8 cellular contexts compared by ENCODE assay signal in the genomic region with DNA sequence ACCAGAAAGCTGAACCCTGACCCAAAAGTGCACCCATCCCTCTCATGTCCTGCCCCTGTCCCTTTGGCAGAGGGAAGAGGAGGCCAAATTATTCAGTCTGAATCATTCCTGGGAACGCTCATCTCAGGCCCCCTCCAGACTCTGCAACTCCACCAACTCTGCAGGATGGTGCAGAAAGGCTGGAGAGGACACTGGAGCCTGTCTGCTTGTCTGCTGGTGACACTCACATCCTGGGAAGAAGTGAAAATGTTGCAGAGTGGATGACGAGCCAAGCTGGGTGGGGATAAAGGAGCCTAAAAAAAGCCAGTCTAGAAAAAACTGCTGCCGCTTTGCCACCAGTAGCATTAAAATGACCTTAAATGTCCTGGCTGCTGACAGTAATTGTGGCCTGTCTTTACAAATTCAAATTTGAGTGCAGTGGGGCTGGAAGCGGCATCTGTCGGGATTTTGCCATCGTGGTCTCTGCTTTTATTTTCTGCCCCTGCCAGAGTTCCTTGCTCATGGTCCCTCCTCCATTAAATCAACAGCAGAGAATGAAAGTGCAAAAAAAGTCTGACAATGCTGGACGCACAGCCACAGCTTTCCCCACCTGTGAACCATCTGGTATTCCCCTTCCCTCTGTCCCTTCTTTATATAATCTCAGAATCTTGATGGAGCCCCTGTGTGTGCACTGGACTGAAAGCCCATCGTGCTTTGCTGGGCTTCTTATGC.
DNase-seq lines count a peak whose midpoint lies in the region; ATAC-seq lines count a peak whose summit lies in the region.

No MANE protein-coding gene starts in this region.

- H3K27me3 Mint-ChIP-seq in activated naive CD8-positive, alpha-beta T cell, result no peaks in the 10 kb centered on the region

- DNase-seq in NCI-H82 (lab: John Stamatoyannopoulos, UW) (peak; percentile 45), NCI-H82 treated with DMSO at 0.1 percent for 48 hours (lab: John Stamatoyannopoulos, UW; ENCODE audit: unreplicated experiment) (no peak), posterior vena cava (ENCODE audit: low spot score) (no peak), H7 (no peak)

- H3K4me1 Mint-ChIP-seq in activated naive CD8-positive, alpha-beta T cell (ENCODE audit: low read depth), result peaks cover 99% of the 10 kb centered on the region

- H3K9ac ChIP-seq in iPS-15b (ENCODE audit: low read depth, low read length) (peak overlapping the region; percentile 43), subcutaneous abdominal adipose tissue (ENCODE audit: low read length in 5 of 5) (peak overlapping the region in 2 of 5 donors; percentile 31 to 54)

- H3K36me3 Mint-ChIP-seq in activated naive CD8-positive, alpha-beta T cell, result peaks cover 29% of the 10 kb centered on the region

- no peaks in the 10 kb centered on the region for H3K9me3 Mint-ChIP-seq in activated naive CD8-positive, alpha-beta T cell (ENCODE audit: low read depth)

- H3K9me3 ChIP-seq in iPS-15b (ENCODE audit: control insufficient read depth, insufficient read depth, low read length), result no peaks in the 10 kb centered on the region
- no peaks in the 10 kb centered on the region for H3K9me3 ChIP-seq in subcutaneous abdominal adipose tissue (ENCODE audit: control insufficient read depth in 5 of 5, low read length in 5 of 5)

- intact Hi-C loops in posterior vena cava (cut with DNase I), result loop anchor here in 1 of 2 donors (10.0 kb wide), 2 partner anchors 62 to 228 kb away; a partner anchor contains a TSS

- no peaks in the 10 kb centered on the region for H3K27me3 ChIP-seq in iPS-15b (ENCODE audit: control insufficient read depth, insufficient read depth, low read length)
- no peaks in the 10 kb centered on the region for H3K27me3 ChIP-seq in subcutaneous abdominal adipose tissue (ENCODE audit: control insufficient read depth in 5 of 5, insufficient read depth in 4 of 5, low read length in 5 of 5)
- H3K27me3 ChIP-seq in H7 (ENCODE audit: control insufficient read depth, insufficient read depth, low read length), result no peaks in the 10 kb centered on the region

- H3K4me1 ChIP-seq in iPS-15b (ENCODE audit: control insufficient read depth, insufficient read depth, low read length) (peaks cover 14% of the 10 kb centered on the region), subcutaneous abdominal adipose tissue (ENCODE audit: control insufficient read depth in 5 of 5, insufficient read depth in 5 of 5, low read length in 5 of 5) (peaks cover 20 to 71% (median 32%) of the 10 kb centered on the region in 5 donors)

- peak overlapping the region; percentile 97 for H3K27ac Mint-ChIP-seq in activated naive CD8-positive, alpha-beta T cell

- no peak for ATAC-seq in HG02970 (IDR thresholded peaks at IDR 0.05; ENCODE audit: low FRiP score, unreplicated experiment)

- peak overlapping the region; percentile 75 for H3K4me3 Mint-ChIP-seq in activated naive CD8-positive, alpha-beta T cell

- peak overlapping the region; percentile 91 for H3K27ac ChIP-seq in subcutaneous abdominal adipose tissue (ENCODE audit: low read depth, low read length)

- H3K36me3 ChIP-seq in iPS-15b (ENCODE audit: control insufficient read depth, insufficient read depth, low read length) (peaks cover 6% of the 10 kb centered on the region), subcutaneous abdominal adipose tissue (ENCODE audit: control insufficient read depth in 5 of 5, insufficient read depth in 5 of 5, low read length in 5 of 5) (peaks cover 0 to 21% (median 13%) of the 10 kb centered on the region in 5 donors), H7 (replicated peaks; ENCODE audit: control insufficient read depth, insufficient read depth, low read length) (peaks cover 8% of the 10 kb centered on the region)

- H3K4me3 ChIP-seq in iPS-15b (ENCODE audit: low read depth, low read length) (no peak overlapping the region), subcutaneous abdominal adipose tissue (ENCODE audit: low read depth in 1 of 5, low read length in 5 of 5) (peak overlapping the region in 2 of 5 donors; percentile 9 to 21), H7 (ENCODE audit: insufficient read depth, low read depth, low read length) (no peak overlapping the region)
